Comparison of ENCODE assay signal across 17 cellular contexts in genomic region chr11:76616676-76617552, GRCh38. TPM values are rescaled to one million over a fixed set of nuclear protein-coding genes. Genes with fewer than 3 reads are reported as not detected.
DNase-seq lines count a peak whose midpoint lies in the region; ATAC-seq and TF ChIP-seq lines count a peak whose summit lies in the region.
"Had no signal": no experiment of that assay in that cellular context is flagged by ENCODE, and none has a peak within 500 bp of the region (broad histone marks: within the 10 kb centered on the region; RNA-seq: fewer than 3 reads in every experiment).

No MANE protein-coding gene starts in this region.

- intact Hi-C loops in cardiac septum (cut with DNase I): no loop called here
- intact Hi-C loops in Right ventricle myocardium superior (cut with DNase I): no loop called here
- intact Hi-C loops in dendritic cell treated with granulocyte-macrophage colony-stimulating factor and Interleukin-4, amounts not matched to agents 40 ng/mL and 50 ng/mL, for 4 days (cut with micrococcal nuclease): no loop called here
- intact Hi-C loops in thyroid gland (cut with DNase I): no loop called here

- no peak overlapping the region for H3K14ac ChIP-seq in neuronal stem cell (ENCODE audit: low read length)

- H3K4ac ChIP-seq in neuronal stem cell (ENCODE audit: low read length): no peak overlapping the region

- H3K4me1 ChIP-seq in neuronal stem cell (ENCODE audit: control insufficient read depth in 2 of 2, insufficient read depth in 1 of 2, low read depth in 1 of 2, low read length in 2 of 2) (peaks cover 0 to 2% of the 10 kb centered on the region in 2 donors), thyroid gland (peaks cover 0 to 28% of the 10 kb centered on the region in 2 donors)
- H3K4me1 ChIP-seq: A549 had no signal

- H4K91ac ChIP-seq in neuronal stem cell (ENCODE audit: low read depth, low read length, poor library complexity): no peak overlapping the region

- no peaks in the 10 kb centered on the region for H3K79me1 ChIP-seq in neuronal stem cell (ENCODE audit: low read depth, low read length)

- no peak overlapping the region for H3K27ac ChIP-seq in neuronal stem cell (replicated peaks; ENCODE audit: low read length)
- H3K27ac ChIP-seq in thyroid gland: peak overlapping the region in 2 of 3 donors; percentile 17 to 46
- H3K27ac ChIP-seq: A549 had no signal

- no peak overlapping the region for H2AFZ ChIP-seq in neuronal stem cell (ENCODE audit: low read length)

- H2BK15ac ChIP-seq in neuronal stem cell (ENCODE audit: low read length): peak overlapping the region; percentile 65

- no peak overlapping the region for H3K23ac ChIP-seq in neuronal stem cell (ENCODE audit: low read depth, low read length, poor library complexity)

- DNase-seq in cardiac septum (ENCODE audit: low spot score): peak; percentile 56
- no peak for DNase-seq in Right ventricle myocardium superior
- no peak for DNase-seq in neuronal stem cell (ENCODE audit: low spot score)
- no peak for DNase-seq in thyroid gland
- DNase-seq in NCI-H345 treated with DMSO at 0.1 percent for 48 hours (lab: John Stamatoyannopoulos, UW; ENCODE audit: unreplicated experiment): no peak
- DNase-seq: activated CD4-positive, alpha-beta T cell treated with anti-CD3 and anti-CD28 coated beads for 36 hours; BE2C; hippocampal formation; MM.1S; NCI-H748 treated with DMSO at 0.1 percent for 48 hours; stimulated activated CD4-positive, alpha-beta T cell treated with anti-CD3 and anti-CD28 coated beads, Interleukin-4, amount 100 ng/mL, for 4 hours had no signal

- H3K36me3 ChIP-seq in neuronal stem cell (replicated peaks in 1 of 2; ENCODE audit: control insufficient read depth in 2 of 2, insufficient read depth in 2 of 2, low read length in 2 of 2): no peaks in the 10 kb centered on the region
- H3K36me3 ChIP-seq in thyroid gland: no peaks in the 10 kb centered on the region
- H3K36me3 ChIP-seq: BE2C had no signal

- peak overlapping the region; percentile 48 for H3K27ac Mint-ChIP-seq in dendritic cell treated with granulocyte-macrophage colony-stimulating factor and Interleukin-4, amounts not matched to agents 40 ng/mL and 50 ng/mL, for 4 days
- H3K27ac Mint-ChIP-seq: activated CD4-positive, alpha-beta T cell treated with anti-CD3 and anti-CD28 coated beads for 36 hours; natural killer cell treated with Interleukin-12 subunit alpha and Interleukin-12 subunit beta and Interleukin-15 and Interleukin-18, amount 100 ng/mL, for 72 hours had no signal

- ATAC-seq in Right ventricle myocardium superior (ENCODE audit: poor library complexity) (no peak), GM19463 (IDR thresholded peaks at IDR 0.05; ENCODE audit: unreplicated experiment) (no peak), HG02798 (IDR thresholded peaks at IDR 0.05; ENCODE audit: poor library complexity, unreplicated experiment) (no peak)
- ATAC-seq: A549; activated CD4-positive, alpha-beta T cell treated with anti-CD3 and anti-CD28 coated beads for 36 hours; natural killer cell treated with Interleukin-12 subunit alpha and Interleukin-12 subunit beta and Interleukin-15 and Interleukin-18, amount 100 ng/mL, for 72 hours had no signal

- H3K9me3 ChIP-seq in neuronal stem cell (replicated peaks in 1 of 2; ENCODE audit: control insufficient read depth in 2 of 2, insufficient read depth in 1 of 2, low read depth in 1 of 2, low read length in 2 of 2) (no peaks in the 10 kb centered on the region), thyroid gland (no peaks in the 10 kb centered on the region)
- H3K9me3 ChIP-seq: A549 had no signal

- no peak overlapping the region for H2BK5ac ChIP-seq in neuronal stem cell (ENCODE audit: low read length)

- peaks cover 14% of the 10 kb centered on the region for H3K4me1 Mint-ChIP-seq in dendritic cell treated with granulocyte-macrophage colony-stimulating factor and Interleukin-4, amounts not matched to agents 40 ng/mL and 50 ng/mL, for 4 days (ENCODE audit: low read depth)
- H3K4me1 Mint-ChIP-seq: activated CD4-positive, alpha-beta T cell treated with anti-CD3 and anti-CD28 coated beads for 36 hours had no signal

- H2BK12ac ChIP-seq in neuronal stem cell (ENCODE audit: low read length): no peak overlapping the region

- H3K9ac ChIP-seq in neuronal stem cell (ENCODE audit: low read depth, low read length, poor library complexity): no peak overlapping the region

- peaks cover 45% of the 10 kb centered on the region for H3K27me3 Mint-ChIP-seq in dendritic cell treated with granulocyte-macrophage colony-stimulating factor and Interleukin-4, amounts not matched to agents 40 ng/mL and 50 ng/mL, for 4 days
- H3K27me3 Mint-ChIP-seq: activated CD4-positive, alpha-beta T cell treated with anti-CD3 and anti-CD28 coated beads for 36 hours had no signal

- H3K18ac ChIP-seq in neuronal stem cell (ENCODE audit: low read length): peak overlapping the region; percentile 44

- no CpG with 5 or more reads among the region's 10 CpGs for WGBS in neuronal stem cell (ENCODE audit: extremely low coverage in 2 of 2, insufficient read length in 2 of 2, insufficient replicate concordance in 1 of 2), 2 donors
- 87 to 88% methylated on average over 8 to 10 of the region's 10 CpGs for WGBS in thyroid gland, 2 donors

- H2BK120ac ChIP-seq in neuronal stem cell (ENCODE audit: low read depth, low read length): no peak overlapping the region

- H3K36me3 Mint-ChIP-seq in dendritic cell treated with granulocyte-macrophage colony-stimulating factor and Interleukin-4, amounts not matched to agents 40 ng/mL and 50 ng/mL, for 4 days (ENCODE audit: low read depth): no peaks in the 10 kb centered on the region
- H3K36me3 Mint-ChIP-seq: natural killer cell treated with Interleukin-12 subunit alpha and Interleukin-12 subunit beta and Interleukin-15 and Interleukin-18, amount 100 ng/mL, for 72 hours had no signal

- H3K4me3 ChIP-seq in neuronal stem cell (ENCODE audit: low read length in 2 of 2) (no peak overlapping the region), thyroid gland (replicated peaks in 1 of 3) (no peak overlapping the region)
- H3K4me3 ChIP-seq: A549, dorsolateral prefrontal cortex had no signal

- no peak overlapping the region for H2AK5ac ChIP-seq in neuronal stem cell (ENCODE audit: low read depth, low read length)

- no peak for TF ChIP-seq CTCF in thyroid gland (IDR thresholded peaks at IDR 0.05)

- no peak overlapping the region for H4K8ac ChIP-seq in neuronal stem cell (ENCODE audit: low read depth, low read length)

- no peak overlapping the region for H3K4me2 ChIP-seq in neuronal stem cell (ENCODE audit: insufficient read depth, low read length, poor library complexity, severe bottlenecking)
- H3K4me2 ChIP-seq: A549 had no signal

- TF ChIP-seq POLR2A in thyroid gland (IDR thresholded peaks at IDR 0.05): no peak

- peaks cover 0 to 9% (median 0%) of the 10 kb centered on the region in 3 experiments for H3K27me3 ChIP-seq in neuronal stem cell (ENCODE audit: control insufficient read depth in 3 of 3, insufficient read depth in 3 of 3, low read depth in 1 of 3, low read length in 3 of 3)
- H3K27me3 ChIP-seq in thyroid gland: no peaks in the 10 kb centered on the region
- H3K27me3 ChIP-seq: BE2C, dorsolateral prefrontal cortex had no signal

- H3K4me3 Mint-ChIP-seq in dendritic cell treated with granulocyte-macrophage colony-stimulating factor and Interleukin-4, amounts not matched to agents 40 ng/mL and 50 ng/mL, for 4 days: no peak overlapping the region
- H3K4me3 Mint-ChIP-seq: activated CD4-positive, alpha-beta T cell treated with anti-CD3 and anti-CD28 coated beads for 36 hours; natural killer cell treated with Interleukin-12 subunit alpha and Interleukin-12 subunit beta and Interleukin-15 and Interleukin-18, amount 100 ng/mL, for 72 hours had no signal

- no peaks in the 10 kb centered on the region for H3K9me3 Mint-ChIP-seq in dendritic cell treated with granulocyte-macrophage colony-stimulating factor and Interleukin-4, amounts not matched to agents 40 ng/mL and 50 ng/mL, for 4 days
- H3K9me3 Mint-ChIP-seq: natural killer cell treated with Interleukin-12 subunit alpha and Interleukin-12 subunit beta and Interleukin-15 and Interleukin-18, amount 100 ng/mL, for 72 hours had no signal

RNA-seq across cellular contexts. Expression of gene LRRC32, which starts 53.6 kb away (rescaled TPM):
- total RNA-seq in cardiac septum (33.5 TPM), Right ventricle myocardium superior (30.3 TPM), thyroid gland (10 to 100 TPM; 15.6 to 42.5 (median 17.9) TPM)
- 0.91 TPM for polyA plus RNA-seq in neuronal stem cell (2013, experiment 1 of 2)
- 1.1 TPM for polyA plus RNA-seq in neuronal stem cell (2013, experiment 2 of 2)
